ENCODE assay signal across 15 cellular contexts in genomic region chr1:224745924-224746323, GRCh38.
DNase-seq lines count a peak whose midpoint lies in the region; ATAC-seq, FAIRE-seq and TF ChIP-seq lines count a peak whose summit lies in the region.
"Had no signal": no experiment of that assay in that cellular context is flagged by ENCODE, and none has a peak within 500 bp of the region (broad histone marks: within the 10 kb centered on the region; RNA-seq: fewer than 3 reads in every experiment).

No MANE protein-coding gene starts in this region.

- no peaks in the 10 kb centered on the region for H3K9me3 Mint-ChIP-seq in CD8-positive, alpha-beta T cell
- H3K9me3 Mint-ChIP-seq: WTC11 had no signal

- no peak for TF ChIP-seq CTCF in CD8-positive, alpha-beta T cell (IDR thresholded peaks at IDR 0.05)
- no peak for TF ChIP-seq CTCF in foreskin keratinocyte (conservative IDR thresholded peaks at IDR 0.05)

- no peak for DNase-seq in CD8-positive, alpha-beta T cell
- no peak for DNase-seq in activated CD8-positive, alpha-beta memory T cell treated with anti-CD3 and anti-CD28 coated beads, Interleukin-2, amount 50 U/mL, for 48 hours
- DNase-seq in foreskin keratinocyte (no peak), head of caudate nucleus (no peak), GM12892 (ENCODE audit: insufficient read length) (no peak)
- DNase-seq: ACHN, DMS79, lower lobe of right lung, NCI-H2029, occipital lobe had no signal

- H3K36me3 Mint-ChIP-seq in CD8-positive, alpha-beta T cell = no peaks in the 10 kb centered on the region
- H3K36me3 Mint-ChIP-seq: WTC11 had no signal

- H3K4me3 Mint-ChIP-seq in CD8-positive, alpha-beta T cell = no peak overlapping the region
- H3K4me3 Mint-ChIP-seq: WTC11 had no signal

- H3K9me3 ChIP-seq in CD8-positive, alpha-beta T cell (ENCODE audit: low read length) = no peaks in the 10 kb centered on the region
- H3K9me3 ChIP-seq: lower lobe of right lung had no signal

- POLR2A ChIA-PET in CD8-positive, alpha-beta T cell (lab: Charles Lee) = interaction anchor here (0.6 to 1.0 kb wide), 2 partner anchors 9 to 508 kb away, joined by 3 to 4 read pairs; no protein-coding TSS in a partner anchor

- H3K36me3 ChIP-seq in CD8-positive, alpha-beta T cell (ENCODE audit: insufficient read depth, low read length) = no peaks in the 10 kb centered on the region
- H3K36me3 ChIP-seq: lower lobe of right lung had no signal

- peak overlapping the region; percentile 1 for H3K27ac Mint-ChIP-seq in CD8-positive, alpha-beta T cell
- H3K27ac Mint-ChIP-seq: WTC11 had no signal

- TF ChIP-seq POLR2A in GM12892 (IDR thresholded peaks at IDR 0.05; ENCODE audit: low read depth, low read length) = no peak

- H3K27me3 Mint-ChIP-seq in CD8-positive, alpha-beta T cell (ENCODE audit: low read depth) = no peaks in the 10 kb centered on the region

- no peak for ATAC-seq in CD8-positive, alpha-beta T cell
- ATAC-seq in GM19043 (IDR thresholded peaks at IDR 0.05; ENCODE audit: low read depth, unreplicated experiment) (peak; percentile 59), HG02610 (IDR thresholded peaks at IDR 0.05; ENCODE audit: unreplicated experiment) (peak; percentile 70), HG03457 (IDR thresholded peaks at IDR 0.05; ENCODE audit: unreplicated experiment) (peak; percentile 56), foreskin keratinocyte (no peak)
- ATAC-seq: lower lobe of right lung, WTC11 had no signal

- no peak overlapping the region for H3K4me3 ChIP-seq in CD8-positive, alpha-beta T cell (ENCODE audit: low read depth, low read length)
- H3K4me3 ChIP-seq: hepatocyte, lower lobe of right lung had no signal

- no peak overlapping the region for H3K27ac ChIP-seq in CD8-positive, alpha-beta T cell (ENCODE audit: low read depth, low read length)
- H3K27ac ChIP-seq in foreskin keratinocyte = no peak overlapping the region
- H3K27ac ChIP-seq: hepatocyte, lower lobe of right lung had no signal

- FAIRE-seq in GM12892 (lab: Jason Lieb, UNC) = no peak

- intact Hi-C loops in CD8-positive, alpha-beta T cell (cut with DNase I, micrococcal nuclease) = no loop called here
- intact Hi-C loops in head of caudate nucleus (cut with DNase I) = no loop called here

- CTCF ChIA-PET in CD8-positive, alpha-beta T cell (lab: Charles Lee) = no interaction called here

- peaks cover 25% of the 10 kb centered on the region for H3K4me1 Mint-ChIP-seq in CD8-positive, alpha-beta T cell (ENCODE audit: low read depth)

- H3K27me3 ChIP-seq in CD8-positive, alpha-beta T cell (ENCODE audit: insufficient read depth, low read length) = no peaks in the 10 kb centered on the region
- no peaks in the 10 kb centered on the region for H3K27me3 ChIP-seq in foreskin keratinocyte
- H3K27me3 ChIP-seq: hepatocyte had no signal

- peaks cover 12% of the 10 kb centered on the region for H3K4me1 ChIP-seq in CD8-positive, alpha-beta T cell (ENCODE audit: insufficient read depth, low read length)
- no peaks in the 10 kb centered on the region for H3K4me1 ChIP-seq in foreskin keratinocyte
- H3K4me1 ChIP-seq: lower lobe of right lung had no signal

Comparison
In these comparisons a context has a peak if more than half of its experiments do, and no peak if none do; other contexts are left out.
1. ATAC-seq: peak in GM19043 (single experiment), HG02610 (single experiment) and HG03457 (single experiment); none in CD8-positive, alpha-beta T cell (single experiment) and foreskin keratinocyte (single experiment).